Comparison of ENCODE assay signal across 19 cellular contexts in genomic region chr2:205352593-205352992, GRCh38.
DNase-seq lines count a peak whose midpoint lies in the region; ATAC-seq and TF ChIP-seq lines count a peak whose summit lies in the region.
"Had no signal": no experiment of that assay in that cellular context is flagged by ENCODE, and none has a peak within 500 bp of the region (broad histone marks: within the 10 kb centered on the region; RNA-seq: fewer than 3 reads in every experiment).

No MANE protein-coding gene starts in this region.

- BruUV-seq in IMR-90 (replicated peaks; lab: Mats Ljungman, UMichigan): no TSS peak
- BruUV-seq in mammary epithelial cell (replicated peaks; lab: Mats Ljungman, UMichigan): no TSS peak

- H3K4ac ChIP-seq in IMR-90 (ENCODE audit: low read depth, low read length): no peak overlapping the region

- dilution Hi-C loops in IMR-90 (cut with HindIII; ENCODE audit: low sequenced_read_pairs, unreplicated experiment) (no loop called here), mammary epithelial cell (cut with HindIII; ENCODE audit: low sequenced_read_pairs) (no loop called here)

- no peak overlapping the region for H2AK5ac ChIP-seq in IMR-90 (ENCODE audit: low read depth, low read length)

- ATAC-seq in IMR-90 (ENCODE audit: low read depth): no peak; the same call in 1 of the 2 replicates
- ATAC-seq in stimulated activated naive CD8-positive, alpha-beta T cell treated with anti-CD3 and anti-CD28 coated beads, Interleukin-15, amount 100 ng/mL, for 72 hours: no peak
- ATAC-seq: esophagus mucosa, left cardiac atrium had no signal

- H4K5ac ChIP-seq in IMR-90 (ENCODE audit: low read depth, low read length): no peak overlapping the region

- H3K36me3 ChIP-seq in IMR-90 (ENCODE audit: control insufficient read depth, insufficient read depth, low read length): no peaks in the 10 kb centered on the region
- H3K36me3 ChIP-seq in mammary epithelial cell (ENCODE audit: insufficient read depth, low read length): no peaks in the 10 kb centered on the region
- H3K36me3 ChIP-seq: ascending aorta, prostate gland had no signal

- no peaks in the 10 kb centered on the region; a peak in 1 of 4 replicates for H3K79me1 ChIP-seq in IMR-90 (ENCODE audit: low read depth in 1 of 2, low read length in 2 of 2)

- no peak overlapping the region for H4K91ac ChIP-seq in IMR-90 (ENCODE audit: insufficient read depth, low read depth, low read length)

- H4K8ac ChIP-seq in IMR-90 (ENCODE audit: low read depth in 2 of 2, low read length in 2 of 2): no peak overlapping the region

- no peak overlapping the region for H3K27ac ChIP-seq in IMR-90 (ENCODE audit: insufficient read depth, low read length)
- no peak overlapping the region for H3K27ac ChIP-seq in mammary epithelial cell (ENCODE audit: insufficient read depth, low read depth, low read length)
- H3K27ac ChIP-seq: ascending aorta, prostate gland had no signal

- H3K9me3 Mint-ChIP-seq in stimulated activated naive CD8-positive, alpha-beta T cell treated with anti-CD3 and anti-CD28 coated beads, Interleukin-15, amount 100 ng/mL, for 72 hours: no peaks in the 10 kb centered on the region
- H3K9me3 Mint-ChIP-seq: activated naive CD4-positive, alpha-beta T cell treated with anti-CD3 and anti-CD28 coated beads for 36 hours; mesothelial cell of epicardium; nephron had no signal

- H3K79me2 ChIP-seq in mammary epithelial cell (ENCODE audit: insufficient read depth, low read length): no peaks in the 10 kb centered on the region

- no peaks in the 10 kb centered on the region for H3K9me3 ChIP-seq in IMR-90 (ENCODE audit: control insufficient read depth, insufficient read depth, low read length)
- H3K9me3 ChIP-seq in mammary epithelial cell (replicated peaks; ENCODE audit: insufficient read depth, low read length): no peaks in the 10 kb centered on the region
- H3K9me3 ChIP-seq: ascending aorta, prostate gland had no signal

- no peaks in the 10 kb centered on the region for H3K27me3 ChIP-seq in IMR-90 (ENCODE audit: control insufficient read depth, insufficient read depth, low read length)
- no peaks in the 10 kb centered on the region for H3K27me3 ChIP-seq in mammary epithelial cell (ENCODE audit: insufficient read depth, low read length)
- H3K27me3 ChIP-seq: ascending aorta had no signal

- no peak overlapping the region for H3K18ac ChIP-seq in IMR-90 (ENCODE audit: low read depth, low read length)

- POLR2A ChIA-PET in IMR-90 (lab: Charles Lee; ENCODE audit: unreplicated experiment): no interaction called here
- POLR2A ChIA-PET in HEK293T (lab: Yijun Ruan, JAX): no interaction called here

- H3K9me1 ChIP-seq in IMR-90 (ENCODE audit: insufficient read depth, low read length): no peaks in the 10 kb centered on the region

- H2BK20ac ChIP-seq in IMR-90 (ENCODE audit: low read depth, low read length): no peak overlapping the region

- H2BK5ac ChIP-seq in IMR-90 (ENCODE audit: low read depth, low read length, poor library complexity, severe bottlenecking): no peak overlapping the region

- H2AK9ac ChIP-seq in IMR-90 (replicated peaks; ENCODE audit: low read depth, low read length, poor library complexity): no peak overlapping the region

- DNase-seq in AG08395 (ENCODE audit: low spot score) (peak; percentile 45), IMR-90 (peak; percentile 47), mammary epithelial cell (peak; percentile 65), fibroblast of villous mesenchyme (ENCODE audit: low read depth) (peak; percentile 47), HEK293T (ENCODE audit: extremely low spot score) (no peak), GM19240 (ENCODE audit: insufficient read length, low spot score) (no peak), NCI-H345 (lab: John Stamatoyannopoulos, UW) (no peak)
- no peak for DNase-seq in stimulated activated naive CD8-positive, alpha-beta T cell treated with anti-CD3 and anti-CD28 coated beads, Interleukin-15, amount 100 ng/mL, for 72 hours
- DNase-seq: 8988T; activated naive CD4-positive, alpha-beta T cell treated with anti-CD3 and anti-CD28 coated beads for 36 hours; C1 segment of cervical spinal cord; left cardiac atrium; NCI-H187; T-helper 1 cell had no signal

- intact Hi-C loops in IMR-90 (cut with micrococcal nuclease) (no loop called here), mammary epithelial cell (cut with micrococcal nuclease) (no loop called here)

- H3K4me3 Mint-ChIP-seq in stimulated activated naive CD8-positive, alpha-beta T cell treated with anti-CD3 and anti-CD28 coated beads, Interleukin-15, amount 100 ng/mL, for 72 hours: no peak overlapping the region
- H3K4me3 Mint-ChIP-seq: activated naive CD4-positive, alpha-beta T cell treated with anti-CD3 and anti-CD28 coated beads for 36 hours; mesothelial cell of epicardium; nephron had no signal

- in situ Hi-C loops in IMR-90 (cut with MboI; ENCODE audit: low sequenced_read_pairs): no loop called here
- in situ Hi-C loops in mammary epithelial cell (cut with MboI; ENCODE audit: low sequenced_read_pairs in 2 of 2): no loop called here

- no peak overlapping the region for H2BK120ac ChIP-seq in IMR-90 (ENCODE audit: low read depth, low read length)

- CTCF ChIA-PET in IMR-90 (lab: Yijun Ruan, JAX): no interaction called here
- CTCF ChIA-PET in mammary epithelial cell (lab: Charles Lee; ENCODE audit: low non-redundant PET): no interaction called here
- CTCF ChIA-PET in HEK293T (lab: Yijun Ruan, JAX): interaction anchor here (0.5 kb wide), 1 partner anchor 321 kb away, joined by 3 read pairs; no protein-coding TSS in a partner anchor

- H3K4me2 ChIP-seq in IMR-90 (ENCODE audit: low read depth, low read length): no peak overlapping the region
- no peak overlapping the region for H3K4me2 ChIP-seq in mammary epithelial cell (ENCODE audit: insufficient read depth, low read depth, low read length)

- no peaks in the 10 kb centered on the region for H3K4me1 Mint-ChIP-seq in stimulated activated naive CD8-positive, alpha-beta T cell treated with anti-CD3 and anti-CD28 coated beads, Interleukin-15, amount 100 ng/mL, for 72 hours
- H3K4me1 Mint-ChIP-seq: nephron had no signal

- no peak for TF ChIP-seq POLR2A in IMR-90 (IDR thresholded peaks at IDR 0.05; ENCODE audit: low read depth, low read length)

- H3K4me3 ChIP-seq in IMR-90 (ENCODE audit: insufficient read depth, low read depth, low read length): no peak overlapping the region
- H3K4me3 ChIP-seq in mammary epithelial cell (replicated peaks in 1 of 3; ENCODE audit: insufficient read depth in 1 of 3, low read depth in 2 of 3, low read length in 3 of 3): no peak overlapping the region
- no peak overlapping the region for H3K4me3 ChIP-seq in fibroblast of villous mesenchyme (ENCODE audit: low read depth, low read length)
- H3K4me3 ChIP-seq: ascending aorta, prostate gland had no signal

- no peak overlapping the region for H3K23ac ChIP-seq in IMR-90 (ENCODE audit: low read depth, low read length)

- no peak for TF ChIP-seq RAD21 in IMR-90 (IDR thresholded peaks at IDR 0.05; ENCODE audit: low read length)

- peak overlapping the region in 1 of 2 donors; percentile 18 for H3K27ac Mint-ChIP-seq in stimulated activated naive CD8-positive, alpha-beta T cell treated with anti-CD3 and anti-CD28 coated beads, Interleukin-15, amount 100 ng/mL, for 72 hours
- H3K27ac Mint-ChIP-seq: activated naive CD4-positive, alpha-beta T cell treated with anti-CD3 and anti-CD28 coated beads for 36 hours; mesothelial cell of epicardium; nephron had no signal

- H2AFZ ChIP-seq in IMR-90 (replicated peaks; ENCODE audit: low read length, poor library complexity): no peak overlapping the region
- no peak overlapping the region for H2AFZ ChIP-seq in mammary epithelial cell (ENCODE audit: low read depth, low read length)

- H4K20me1 ChIP-seq in IMR-90 (ENCODE audit: insufficient read depth, low read length): no peaks in the 10 kb centered on the region
- H4K20me1 ChIP-seq in mammary epithelial cell (ENCODE audit: insufficient read depth, low read length): no peaks in the 10 kb centered on the region

- H3K56ac ChIP-seq in IMR-90 (ENCODE audit: extremely low read depth, insufficient read depth, low read length): no peak overlapping the region

- TF ChIP-seq CTCF in IMR-90 (conservative IDR thresholded peaks at IDR 0.05; ENCODE audit: low read depth, low read length) (no peak), mammary epithelial cell (conservative IDR thresholded peaks at IDR 0.05 in 1 of 2, IDR thresholded peaks at IDR 0.05 in 1 of 2; ENCODE audit: extremely low read depth in 1 of 2, insufficient read depth in 1 of 2, low read depth in 1 of 2, low read length in 2 of 2) (no peak), fibroblast of villous mesenchyme (IDR thresholded peaks at IDR 0.05; ENCODE audit: insufficient read depth, low read depth, low read length) (no peak)

- WGBS in IMR-90 (ENCODE audit: extremely low coverage in 2 of 2, insufficient read length in 1 of 2), 2 experiments: no CpG with 5 or more reads among the region's 3 CpGs
- 54% methylated on average over 3 of the region's 3 CpGs for WGBS in mammary epithelial cell (ENCODE audit: low coverage, missing lambda C conversion rate)

- H3K14ac ChIP-seq in IMR-90 (replicated peaks; ENCODE audit: low read depth, low read length): no peak overlapping the region

- no peak overlapping the region for H2BK15ac ChIP-seq in IMR-90 (ENCODE audit: low read depth, low read length)

- H3K4me1 ChIP-seq in IMR-90 (ENCODE audit: control insufficient read depth, insufficient read depth, low read length) (peaks cover 2% of the 10 kb centered on the region; the same call in 1 of the 2 replicates), mammary epithelial cell (ENCODE audit: insufficient read depth, low read length) (peaks cover 6% of the 10 kb centered on the region)
- H3K4me1 ChIP-seq: ascending aorta, prostate gland had no signal

- H3K9ac ChIP-seq in IMR-90 (ENCODE audit: low read depth, low read length): no peak overlapping the region
- H3K9ac ChIP-seq in mammary epithelial cell (ENCODE audit: insufficient read depth, low read length): no peak overlapping the region

- H3K27me3 Mint-ChIP-seq in stimulated activated naive CD8-positive, alpha-beta T cell treated with anti-CD3 and anti-CD28 coated beads, Interleukin-15, amount 100 ng/mL, for 72 hours: no peaks in the 10 kb centered on the region

TF ChIP-seq in IMR-90, 13 proteins besides CTCF, POLR2A, EP300 and RAD21 (continues in another document):
- TF ChIP-seq MAFK (IDR thresholded peaks at IDR 0.05; ENCODE audit: low read depth, low read length) (peak; percentile 32; the same call in 1 of the 2 replicates), SMC3 (IDR thresholded peaks at IDR 0.05; ENCODE audit: low read depth, low read length) (no peak), FOS (IDR thresholded peaks at IDR 0.05; ENCODE audit: low read depth, low read length) (no peak), CEBPB (IDR thresholded peaks at IDR 0.05; ENCODE audit: low read depth, low read length) (peak; percentile 54), BHLHE40 (IDR thresholded peaks at IDR 0.05; ENCODE audit: low read depth, low read length) (no peak)

TF ChIP-seq in HEK293T, 16 proteins besides CTCF, POLR2A, EP300 and RAD21 (continues in another document):
- no peak for TF ChIP-seq L3MBTL2 (conservative IDR thresholded peaks at IDR 0.05)
- no peak for TF ChIP-seq SUZ12 (IDR thresholded peaks at IDR 0.05)
- TF ChIP-seq TARDBP (IDR thresholded peaks at IDR 0.05): no peak
- TF ChIP-seq BHLHE40 (IDR thresholded peaks at IDR 0.05; ENCODE audit: borderline replicate concordance): no peak
- no peak for TF ChIP-seq FOXM1 (IDR thresholded peaks at IDR 0.05; ENCODE audit: borderline replicate concordance)
- TF ChIP-seq HDGF (IDR thresholded peaks at IDR 0.05; ENCODE audit: borderline replicate concordance): no peak

Comparison
In these comparisons a context has a peak if more than half of its experiments do, and no peak if none do; other contexts are left out.
1. DNase-seq: peak in AG08395 (single experiment), IMR-90 (single experiment), mammary epithelial cell (single experiment) and fibroblast of villous mesenchyme (single experiment); none in HEK293T (single experiment), stimulated activated naive CD8-positive, alpha-beta T cell treated with anti-CD3 and anti-CD28 coated beads, Interleukin-15, amount 100 ng/mL, for 72 hours (0 of 2), GM19240 (single experiment) and NCI-H345 (single experiment).